ENCODE assay signal across 25 cellular contexts in genomic region chr3:173241727-173242126, GRCh38.
A peak's percentile ranks its signal among the peaks of the same experiment; 100 is the strongest.
DNase-seq lines count a peak whose midpoint lies in the region; FAIRE-seq and TF ChIP-seq lines count a peak whose summit lies in the region.
"Had no signal": no experiment of that assay in that cellular context is flagged by ENCODE, and none has a peak within 500 bp of the region (broad histone marks: within the 10 kb centered on the region; RNA-seq: fewer than 3 reads in every experiment).

No MANE protein-coding gene starts in this region.

- no peaks in the 10 kb centered on the region for H3K36me3 Mint-ChIP-seq in mesothelial cell of epicardium
- H3K36me3 Mint-ChIP-seq: CD14-positive monocyte; CD8-positive, alpha-beta memory T cell had no signal

- no peak overlapping the region for H3K4me3 Mint-ChIP-seq in mesothelial cell of epicardium
- H3K4me3 Mint-ChIP-seq: CD14-positive monocyte; CD4-positive, alpha-beta T cell; CD8-positive, alpha-beta memory T cell had no signal

- no peaks in the 10 kb centered on the region for H3K4me1 ChIP-seq in small intestine (ENCODE audit: control insufficient read depth in 2 of 2, insufficient read depth in 1 of 2, low read depth in 1 of 2, low read length in 1 of 2)
- H3K4me1 ChIP-seq: A549; BE2C; BLaER1 treated with 17β-estradiol and CSF1 and Interleukin-3, amounts not matched to agents 10 nM and 100 nM had no signal

- no peak overlapping the region for H3K27ac ChIP-seq in small intestine (ENCODE audit: low read depth in 1 of 2, low read length in 1 of 2)
- H3K27ac ChIP-seq: 22Rv1; A549; BLaER1 treated with 17β-estradiol and CSF1 and Interleukin-3, amounts not matched to agents 10 nM and 100 nM; GM23248 had no signal

- no peaks in the 10 kb centered on the region for H3K27me3 ChIP-seq in small intestine (ENCODE audit: control insufficient read depth in 2 of 2, insufficient read depth in 2 of 2, low read length in 2 of 2)
- H3K27me3 ChIP-seq in MG63: 0 out of 2 replicates have a peak, but pooled peaks cover 3% of the 10 kb centered on the region
- H3K27me3 ChIP-seq: BE2C; BLaER1 treated with 17β-estradiol and CSF1 and Interleukin-3, amounts not matched to agents 10 nM and 100 nM had no signal

- no peak for TF ChIP-seq CTCF in mesothelial cell of epicardium (IDR thresholded peaks at IDR 0.05; ENCODE audit: unreplicated experiment)

- peak; percentile 96 for FAIRE-seq in A204.1 (lab: Jason Lieb, UNC)
- FAIRE-seq in TTC549 (lab: Jason Lieb, UNC): peak; percentile 87
- FAIRE-seq in frontal cortex (lab: Jason Lieb, UNC): peak; percentile 91
- peak; percentile 83 for FAIRE-seq in small intestine (lab: Jason Lieb, UNC)
- FAIRE-seq: A549, D721Med, GM12892, GM19239, H1 had no signal

- H3K27me3 Mint-ChIP-seq in mesothelial cell of epicardium (ENCODE audit: low read depth): no peaks in the 10 kb centered on the region
- H3K27me3 Mint-ChIP-seq: CD4-positive, alpha-beta T cell; CD8-positive, alpha-beta memory T cell had no signal

- H3K36me3 ChIP-seq in small intestine (ENCODE audit: control insufficient read depth in 2 of 2, insufficient read depth in 2 of 2, low read length in 2 of 2): no peaks in the 10 kb centered on the region
- no peaks in the 10 kb centered on the region for H3K36me3 ChIP-seq in MG63
- H3K36me3 ChIP-seq: BE2C; BLaER1 treated with 17β-estradiol and CSF1 and Interleukin-3, amounts not matched to agents 10 nM and 100 nM had no signal

- DNase-seq in frontal cortex (ENCODE audit: low spot score in 2 of 2) (no peak), small intestine (no peak), MG63 (no peak), mesothelial cell of epicardium (ENCODE audit: low spot score in 2 of 2, unreplicated experiment in 2 of 2) (no peak), NCI-H1048 (lab: John Stamatoyannopoulos, UW) (no peak)
- DNase-seq: ACHN; AML-193; BE2C; CD4-positive, alpha-beta T cell; CD8-positive, alpha-beta memory T cell; DMS53; DMS79 treated with DMSO at 0.1 percent for 48 hours; GM23248; H7; HCEC 1CT had no signal

- 83 to 86% (median 84%) methylated on average over 1 of the region's 1 CpG for WGBS in small intestine, 3 donors

- H3K4me3 ChIP-seq in small intestine (ENCODE audit: low read depth in 1 of 2, low read length in 2 of 2) (no peak overlapping the region), MG63 (no peak overlapping the region)
- H3K4me3 ChIP-seq: A549; BLaER1 treated with 17β-estradiol and CSF1 and Interleukin-3, amounts not matched to agents 10 nM and 100 nM; GM23248 had no signal

- H3K27ac Mint-ChIP-seq in mesothelial cell of epicardium: no peak overlapping the region
- H3K27ac Mint-ChIP-seq: CD14-positive monocyte; CD4-positive, alpha-beta T cell; CD8-positive, alpha-beta memory T cell had no signal

- H3K9me3 Mint-ChIP-seq in mesothelial cell of epicardium: no peaks in the 10 kb centered on the region
- H3K9me3 Mint-ChIP-seq: CD4-positive, alpha-beta T cell had no signal

- H3K4me1 Mint-ChIP-seq in mesothelial cell of epicardium: no peaks in the 10 kb centered on the region
- H3K4me1 Mint-ChIP-seq: CD8-positive, alpha-beta memory T cell had no signal

- no peaks in the 10 kb centered on the region for H3K9me3 ChIP-seq in small intestine (ENCODE audit: control insufficient read depth, low read depth)
- H3K9me3 ChIP-seq in MG63: no peaks in the 10 kb centered on the region
- H3K9me3 ChIP-seq: A549; BE2C; BLaER1 treated with 17β-estradiol and CSF1 and Interleukin-3, amounts not matched to agents 10 nM and 100 nM had no signal
